9 cellular contexts compared by ENCODE assay signal in genomic region chr1:91282695-91283420, GRCh38.
DNase-seq lines count a peak whose midpoint lies in the region; ATAC-seq and TF ChIP-seq lines count a peak whose summit lies in the region.
"Had no signal": no experiment of that assay in that cellular context is flagged by ENCODE, and none has a peak within 500 bp of the region (broad histone marks: within the 10 kb centered on the region; RNA-seq: fewer than 3 reads in every experiment).

No MANE protein-coding gene starts in this region.

- H3K9me3 ChIP-seq in stomach = no peaks in the 10 kb centered on the region
- H3K9me3 ChIP-seq: BLaER1 treated with 17β-estradiol and CSF1 and Interleukin-3, amounts not matched to agents 10 nM and 100 nM had no signal

- no peak for TF ChIP-seq POLR2A in stomach (IDR thresholded peaks at IDR 0.05)

- peak; percentile 70 for ATAC-seq in HG02798 (IDR thresholded peaks at IDR 0.05; ENCODE audit: poor library complexity, unreplicated experiment)

- CTCF ChIA-PET in activated CD4-positive, alpha-beta T cell treated with anti-CD3 and anti-CD28 coated beads, Interleukin-2, amount 10 ng/mL, durations not matched to agents 7 days and 5 days (lab: Charles Lee) = no interaction called here

- no peaks in the 10 kb centered on the region for H3K9me3 Mint-ChIP-seq in activated CD4-positive, alpha-beta T cell treated with anti-CD3 and anti-CD28 coated beads, Interleukin-2, amount 10 ng/mL, durations not matched to agents 7 days and 5 days

- no peaks in the 10 kb centered on the region for H3K36me3 Mint-ChIP-seq in activated CD4-positive, alpha-beta T cell treated with anti-CD3 and anti-CD28 coated beads, Interleukin-2, amount 10 ng/mL, durations not matched to agents 7 days and 5 days (ENCODE audit: low read depth)

- intact Hi-C loops in stomach (cut with DNase I; ENCODE audit: low total_unique reads) = loop anchor here (5.0 kb wide), 1 partner anchor 644 kb away; no protein-coding TSS in a partner anchor

- DNase-seq in NCI-H187 (lab: John Stamatoyannopoulos, UW) (peak; percentile 5 to 19), NCI-H187 treated with DMSO at 0.1 percent for 48 hours (lab: John Stamatoyannopoulos, UW) (no peak), NCI-H345 treated with DMSO at 0.1 percent for 48 hours (lab: John Stamatoyannopoulos, UW; ENCODE audit: unreplicated experiment) (peak; percentile 50), epithelial cell of esophagus (ENCODE audit: low read depth) (peak; percentile 76), mucosa of gallbladder (ENCODE audit: low spot score) (peak; percentile 56), stomach (peak; percentile 57)
- DNase-seq in activated CD4-positive, alpha-beta T cell treated with anti-CD3 and anti-CD28 coated beads, Interleukin-2, amount 10 ng/mL, durations not matched to agents 7 days and 5 days = peak; percentile 59

- peaks cover 0 to 11% (median 4%) of the 10 kb centered on the region in 4 donors for H3K4me1 ChIP-seq in stomach

- H3K27me3 ChIP-seq in stomach = no peaks in the 10 kb centered on the region
- H3K27me3 ChIP-seq: BLaER1 treated with 17β-estradiol and CSF1 and Interleukin-3, amounts not matched to agents 10 nM and 100 nM had no signal

- no peaks in the 10 kb centered on the region for H3K4me1 Mint-ChIP-seq in activated CD4-positive, alpha-beta T cell treated with anti-CD3 and anti-CD28 coated beads, Interleukin-2, amount 10 ng/mL, durations not matched to agents 7 days and 5 days

- H3K4me3 Mint-ChIP-seq in activated CD4-positive, alpha-beta T cell treated with anti-CD3 and anti-CD28 coated beads, Interleukin-2, amount 10 ng/mL, durations not matched to agents 7 days and 5 days = no peak overlapping the region

- no peak overlapping the region for H3K4me3 ChIP-seq in epithelial cell of esophagus (ENCODE audit: low read length)
- peak overlapping the region in 2 of 4 donors; percentile 8 to 27 for H3K4me3 ChIP-seq in stomach
- H3K4me3 ChIP-seq: BLaER1 treated with 17β-estradiol and CSF1 and Interleukin-3, amounts not matched to agents 10 nM and 100 nM had no signal

- H3K27ac Mint-ChIP-seq in activated CD4-positive, alpha-beta T cell treated with anti-CD3 and anti-CD28 coated beads, Interleukin-2, amount 10 ng/mL, durations not matched to agents 7 days and 5 days = no peak overlapping the region

- POLR2A ChIA-PET in activated CD4-positive, alpha-beta T cell treated with anti-CD3 and anti-CD28 coated beads, Interleukin-2, amount 10 ng/mL, durations not matched to agents 7 days and 5 days (lab: Charles Lee) = no interaction called here

- H3K36me3 ChIP-seq in stomach = no peaks in the 10 kb centered on the region
- H3K36me3 ChIP-seq: BLaER1 treated with 17β-estradiol and CSF1 and Interleukin-3, amounts not matched to agents 10 nM and 100 nM had no signal

- no peak for TF ChIP-seq EP300 in stomach (IDR thresholded peaks at IDR 0.05)

- WGBS in stomach, 5 donors = 32 to 47% (median 35%) methylated on average over 6 of the region's 6 CpGs

- TF ChIP-seq CTCF in epithelial cell of esophagus (IDR thresholded peaks at IDR 0.05; ENCODE audit: insufficient read depth, low read depth, low read length, missing control alignments) = peak; percentile 85
- peak in 5 of 7 experiments; percentile 47 to 78 (median 68) for TF ChIP-seq CTCF in stomach (IDR thresholded peaks at IDR 0.05)

- H3K27ac ChIP-seq in stomach = no peak overlapping the region

- H3K27me3 Mint-ChIP-seq in activated CD4-positive, alpha-beta T cell treated with anti-CD3 and anti-CD28 coated beads, Interleukin-2, amount 10 ng/mL, durations not matched to agents 7 days and 5 days = peaks cover 13% of the 10 kb centered on the region
